In the genomic region with DNA sequence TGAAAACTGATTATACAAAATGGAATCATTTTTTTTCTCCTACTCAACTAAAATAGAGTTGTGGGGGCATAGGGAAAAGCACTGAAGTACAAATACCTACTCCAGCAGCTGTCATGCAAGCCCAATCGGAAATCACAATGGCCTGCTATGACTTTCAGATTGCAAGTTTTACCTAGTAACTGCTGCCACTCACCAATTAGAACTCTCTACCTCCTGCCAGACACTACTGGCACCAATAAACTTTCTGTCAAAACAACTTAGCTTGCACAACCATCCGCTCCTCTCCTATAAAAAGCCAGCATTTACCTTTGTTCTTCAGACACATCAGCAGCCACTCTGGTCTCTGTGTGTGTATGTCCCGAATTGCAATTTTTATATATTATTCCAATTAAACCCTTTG, we compare ENCODE assay signal across 1 cellular context.
TF ChIP-seq lines count a peak whose summit lies in the region.

No MANE protein-coding gene starts in this region.

TF ChIP-seq in WTC11, 78 proteins besides CTCF, POLR2A, EP300 and RAD21 (continued from another document):
- TF ChIP-seq, protein P1, sequence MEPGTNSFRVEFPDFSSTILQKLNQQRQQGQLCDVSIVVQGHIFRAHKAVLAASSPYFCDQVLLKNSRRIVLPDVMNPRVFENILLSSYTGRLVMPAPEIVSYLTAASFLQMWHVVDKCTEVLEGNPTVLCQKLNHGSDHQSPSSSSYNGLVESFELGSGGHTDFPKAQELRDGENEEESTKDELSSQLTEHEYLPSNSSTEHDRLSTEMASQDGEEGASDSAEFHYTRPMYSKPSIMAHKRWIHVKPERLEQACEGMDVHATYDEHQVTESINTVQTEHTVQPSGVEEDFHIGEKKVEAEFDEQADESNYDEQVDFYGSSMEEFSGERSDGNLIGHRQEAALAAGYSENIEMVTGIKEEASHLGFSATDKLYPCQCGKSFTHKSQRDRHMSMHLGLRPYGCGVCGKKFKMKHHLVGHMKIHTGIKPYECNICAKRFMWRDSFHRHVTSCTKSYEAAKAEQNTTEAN (CRISPR knock-in tag; IDR thresholded peaks at IDR 0.05), result no peak
- TF ChIP-seq, protein P2, sequence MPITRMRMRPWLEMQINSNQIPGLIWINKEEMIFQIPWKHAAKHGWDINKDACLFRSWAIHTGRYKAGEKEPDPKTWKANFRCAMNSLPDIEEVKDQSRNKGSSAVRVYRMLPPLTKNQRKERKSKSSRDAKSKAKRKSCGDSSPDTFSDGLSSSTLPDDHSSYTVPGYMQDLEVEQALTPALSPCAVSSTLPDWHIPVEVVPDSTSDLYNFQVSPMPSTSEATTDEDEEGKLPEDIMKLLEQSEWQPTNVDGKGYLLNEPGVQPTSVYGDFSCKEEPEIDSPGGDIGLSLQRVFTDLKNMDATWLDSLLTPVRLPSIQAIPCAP (CRISPR knock-in tag; IDR thresholded peaks at IDR 0.05), result no peak
- TF ChIP-seq, protein P3, sequence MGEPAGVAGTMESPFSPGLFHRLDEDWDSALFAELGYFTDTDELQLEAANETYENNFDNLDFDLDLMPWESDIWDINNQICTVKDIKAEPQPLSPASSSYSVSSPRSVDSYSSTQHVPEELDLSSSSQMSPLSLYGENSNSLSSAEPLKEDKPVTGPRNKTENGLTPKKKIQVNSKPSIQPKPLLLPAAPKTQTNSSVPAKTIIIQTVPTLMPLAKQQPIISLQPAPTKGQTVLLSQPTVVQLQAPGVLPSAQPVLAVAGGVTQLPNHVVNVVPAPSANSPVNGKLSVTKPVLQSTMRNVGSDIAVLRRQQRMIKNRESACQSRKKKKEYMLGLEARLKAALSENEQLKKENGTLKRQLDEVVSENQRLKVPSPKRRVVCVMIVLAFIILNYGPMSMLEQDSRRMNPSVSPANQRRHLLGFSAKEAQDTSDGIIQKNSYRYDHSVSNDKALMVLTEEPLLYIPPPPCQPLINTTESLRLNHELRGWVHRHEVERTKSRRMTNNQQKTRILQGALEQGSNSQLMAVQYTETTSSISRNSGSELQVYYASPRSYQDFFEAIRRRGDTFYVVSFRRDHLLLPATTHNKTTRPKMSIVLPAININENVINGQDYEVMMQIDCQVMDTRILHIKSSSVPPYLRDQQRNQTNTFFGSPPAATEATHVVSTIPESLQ (CRISPR knock-in tag; IDR thresholded peaks at IDR 0.05), result no peak
- TF ChIP-seq ZNF138 (CRISPR knock-in tag; conservative IDR thresholded peaks at IDR 0.05), result no peak
